In the genomic region with DNA sequence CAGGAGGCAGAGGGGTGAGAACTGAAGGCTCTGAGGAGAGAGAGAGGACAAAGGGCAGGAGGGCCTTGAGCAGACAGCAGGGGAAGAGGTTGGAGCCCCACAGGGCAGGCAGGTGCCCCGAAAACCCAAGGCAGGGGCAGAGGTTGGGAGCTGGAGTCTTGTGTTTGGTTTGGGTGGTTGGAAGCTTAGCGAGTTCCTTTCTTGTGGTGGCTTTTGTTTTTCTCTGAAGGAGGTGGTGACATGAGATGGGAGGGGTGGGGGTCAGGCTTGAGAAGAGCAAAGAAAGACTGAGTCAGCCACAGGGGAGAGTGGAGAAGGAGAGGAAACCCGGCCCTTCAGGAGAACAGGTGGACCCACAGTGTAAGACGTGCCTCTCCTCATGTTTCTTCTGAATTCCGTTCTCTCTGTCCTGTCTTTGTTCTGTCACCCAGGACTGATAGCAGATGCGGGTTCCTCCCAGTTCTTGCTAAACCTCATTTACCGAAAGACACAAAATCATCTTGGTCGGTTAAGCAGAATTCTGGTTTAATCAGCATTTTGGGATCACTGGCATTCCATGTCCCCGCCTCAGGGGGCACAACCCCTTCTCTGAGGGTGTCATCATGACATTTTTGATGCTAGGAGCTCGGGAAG, we compare ENCODE assay signal across 26 cellular contexts.
"Had no signal": no experiment of that assay in that cellular context is flagged by ENCODE, and none has a peak within 500 bp of the region (broad histone marks: within the 10 kb centered on the region; RNA-seq: fewer than 3 reads in every experiment).

No MANE protein-coding gene starts in this region.

- H3K4me1 ChIP-seq: breast epithelium, SJSA1 had no signal

- H3K27me3 Mint-ChIP-seq: activated CD4-positive, alpha-beta T cell treated with anti-CD3 and anti-CD28 coated beads, Interleukin-2, amount 10 ng/mL, durations not matched to agents 24 days and 14 days; activated CD8-positive, alpha-beta memory T cell treated with anti-CD3 and anti-CD28 coated beads, Interleukin-2, amount 10 ng/mL, durations not matched to agents 7 days and 5 days; activated naive CD4-positive, alpha-beta T cell treated with anti-CD3 and anti-CD28 coated beads, Interleukin-2, amount 50 U/mL, for 24 hours; activated T-cell treated with anti-CD3 and anti-CD28 coated beads, Interleukin-2, amount 50 U/mL, for 24 hours had no signal

- H3K9me3 Mint-ChIP-seq: activated naive CD4-positive, alpha-beta T cell treated with anti-CD3 and anti-CD28 coated beads, Interleukin-2, amount 50 U/mL, for 24 hours; activated T-cell treated with anti-CD3 and anti-CD28 coated beads, Interleukin-2, amount 50 U/mL, for 24 hours; T-helper 1 cell treated with Interleukin-12 subunit alpha and Interleukin-12 subunit beta and Interleukin-4 antibody, amounts not matched to agents 30 μg/mL and 1 μg/mL, for 36 hours had no signal

- H3K4me3 Mint-ChIP-seq: activated CD4-positive, alpha-beta T cell treated with anti-CD3 and anti-CD28 coated beads, Interleukin-2, amount 10 ng/mL, durations not matched to agents 24 days and 14 days; activated CD8-positive, alpha-beta memory T cell treated with anti-CD3 and anti-CD28 coated beads, Interleukin-2, amount 10 ng/mL, durations not matched to agents 7 days and 5 days; activated naive CD4-positive, alpha-beta T cell treated with anti-CD3 and anti-CD28 coated beads, Interleukin-2, amount 50 U/mL, for 24 hours; activated T-cell treated with anti-CD3 and anti-CD28 coated beads, Interleukin-2, amount 50 U/mL, for 24 hours; activated T-helper 1 cell treated with anti-CD3 and anti-CD28 coated beads, Interleukin-12 subunit alpha, Interleukin-12 subunit beta, Interleukin-2, Interleukin-4 antibody, amounts not matched to agents 30 ng/mL and 10 ng/mL and 1 ng/mL, durations not matched to agents 14 hours and 24 hours and 36 hours; T-helper 1 cell treated with Interleukin-12 subunit alpha and Interleukin-12 subunit beta and Interleukin-4 antibody, amounts not matched to agents 30 μg/mL and 1 μg/mL, for 36 hours had no signal

- H3K9me3 ChIP-seq: breast epithelium, MG63, SJSA1 had no signal

- DNase-seq: activated CD4-positive, alpha-beta T cell treated with anti-CD3 and anti-CD28 coated beads for 1 hour; activated CD4-positive, alpha-beta T cell treated with anti-CD3 and anti-CD28 coated beads, Interleukin-2, amount 10 ng/mL, durations not matched to agents 24 days and 14 days; activated CD4-positive, alpha-beta T cell treated with anti-CD3 and anti-CD28 coated beads, Interleukin-2, amount 50 U/mL, for 48 hours; activated CD8-positive, alpha-beta memory T cell treated with anti-CD3 and anti-CD28 coated beads, Interleukin-2, amount 10 ng/mL, durations not matched to agents 7 days and 5 days; activated effector memory CD4-positive, alpha-beta T cell treated with Interleukin-2 at 50 U/mL for 16 hours; activated naive CD4-positive, alpha-beta T cell; activated T-cell treated with anti-CD3 and anti-CD28 coated beads, Interleukin-2, amount 50 U/mL, for 24 hours; aorta; caudate nucleus; MG63; NCI-H1105; NCI-H1436; NCI-H1694 treated with DMSO at 0.1 percent for 48 hours; NCI-H2029 treated with DMSO at 0.1 percent for 48 hours; NCI-H345; NCI-H510A; NCI-H526 treated with DMSO at 0.1 percent for 48 hours; NCI-H82; NK-92 treated with Interleukin-12 subunit alpha and Interleukin-12 subunit beta, amount 100 ng/mL, for 24 hours; PC-3; SHP77 had no signal

- H3K27ac Mint-ChIP-seq: activated CD4-positive, alpha-beta T cell treated with anti-CD3 and anti-CD28 coated beads, Interleukin-2, amount 10 ng/mL, durations not matched to agents 24 days and 14 days; activated CD8-positive, alpha-beta memory T cell treated with anti-CD3 and anti-CD28 coated beads, Interleukin-2, amount 10 ng/mL, durations not matched to agents 7 days and 5 days; activated naive CD4-positive, alpha-beta T cell treated with anti-CD3 and anti-CD28 coated beads, Interleukin-2, amount 50 U/mL, for 24 hours; activated T-cell treated with anti-CD3 and anti-CD28 coated beads, Interleukin-2, amount 50 U/mL, for 24 hours; activated T-helper 1 cell treated with anti-CD3 and anti-CD28 coated beads, Interleukin-12 subunit alpha, Interleukin-12 subunit beta, Interleukin-2, Interleukin-4 antibody, amounts not matched to agents 30 ng/mL and 10 ng/mL and 1 ng/mL, durations not matched to agents 14 hours and 24 hours and 36 hours; T-helper 1 cell treated with Interleukin-12 subunit alpha and Interleukin-12 subunit beta and Interleukin-4 antibody, amounts not matched to agents 30 μg/mL and 1 μg/mL, for 36 hours had no signal

- H3K4me3 ChIP-seq: breast epithelium, MG63, SJSA1 had no signal

- H3K27ac ChIP-seq: breast epithelium, SJSA1 had no signal

- H3K4me1 Mint-ChIP-seq: activated CD8-positive, alpha-beta memory T cell treated with anti-CD3 and anti-CD28 coated beads, Interleukin-2, amount 10 ng/mL, durations not matched to agents 7 days and 5 days; activated naive CD4-positive, alpha-beta T cell treated with anti-CD3 and anti-CD28 coated beads, Interleukin-2, amount 50 U/mL, for 24 hours had no signal

- H3K27me3 ChIP-seq: breast epithelium, MG63, SJSA1 had no signal

- H3K36me3 ChIP-seq: breast epithelium, MG63 had no signal

- H3K36me3 Mint-ChIP-seq: activated CD8-positive, alpha-beta memory T cell treated with anti-CD3 and anti-CD28 coated beads, Interleukin-2, amount 10 ng/mL, durations not matched to agents 7 days and 5 days; activated naive CD4-positive, alpha-beta T cell treated with anti-CD3 and anti-CD28 coated beads, Interleukin-2, amount 50 U/mL, for 24 hours had no signal
